ENCODE assay signal across 1 cellular context in the genomic region with DNA sequence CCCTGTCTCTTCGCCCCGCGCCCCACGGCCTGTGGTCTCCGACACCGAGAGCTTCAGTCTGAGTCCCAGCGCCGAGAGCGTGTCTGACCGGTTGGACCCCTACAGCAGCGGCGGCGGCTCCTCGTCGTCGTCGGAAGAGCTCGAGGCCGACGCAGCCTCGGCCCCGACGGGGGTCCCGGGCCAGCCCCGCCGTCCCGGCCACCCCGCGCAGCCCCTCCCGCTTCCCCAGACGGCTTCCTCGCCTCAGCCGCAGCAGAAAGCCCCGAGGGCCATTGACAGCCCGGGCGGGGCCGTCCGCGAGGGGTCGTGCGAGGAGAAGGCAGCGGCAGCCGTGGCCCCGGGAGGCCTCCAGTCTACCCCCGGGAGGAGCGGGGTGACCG.
TF ChIP-seq lines count a peak whose summit lies in the region.

No MANE protein-coding gene starts in this region.

TF ChIP-seq in HepG2, 621 proteins besides CTCF, POLR2A, EP300 and RAD21 (continued from another document):
- TF ChIP-seq, protein P1, sequence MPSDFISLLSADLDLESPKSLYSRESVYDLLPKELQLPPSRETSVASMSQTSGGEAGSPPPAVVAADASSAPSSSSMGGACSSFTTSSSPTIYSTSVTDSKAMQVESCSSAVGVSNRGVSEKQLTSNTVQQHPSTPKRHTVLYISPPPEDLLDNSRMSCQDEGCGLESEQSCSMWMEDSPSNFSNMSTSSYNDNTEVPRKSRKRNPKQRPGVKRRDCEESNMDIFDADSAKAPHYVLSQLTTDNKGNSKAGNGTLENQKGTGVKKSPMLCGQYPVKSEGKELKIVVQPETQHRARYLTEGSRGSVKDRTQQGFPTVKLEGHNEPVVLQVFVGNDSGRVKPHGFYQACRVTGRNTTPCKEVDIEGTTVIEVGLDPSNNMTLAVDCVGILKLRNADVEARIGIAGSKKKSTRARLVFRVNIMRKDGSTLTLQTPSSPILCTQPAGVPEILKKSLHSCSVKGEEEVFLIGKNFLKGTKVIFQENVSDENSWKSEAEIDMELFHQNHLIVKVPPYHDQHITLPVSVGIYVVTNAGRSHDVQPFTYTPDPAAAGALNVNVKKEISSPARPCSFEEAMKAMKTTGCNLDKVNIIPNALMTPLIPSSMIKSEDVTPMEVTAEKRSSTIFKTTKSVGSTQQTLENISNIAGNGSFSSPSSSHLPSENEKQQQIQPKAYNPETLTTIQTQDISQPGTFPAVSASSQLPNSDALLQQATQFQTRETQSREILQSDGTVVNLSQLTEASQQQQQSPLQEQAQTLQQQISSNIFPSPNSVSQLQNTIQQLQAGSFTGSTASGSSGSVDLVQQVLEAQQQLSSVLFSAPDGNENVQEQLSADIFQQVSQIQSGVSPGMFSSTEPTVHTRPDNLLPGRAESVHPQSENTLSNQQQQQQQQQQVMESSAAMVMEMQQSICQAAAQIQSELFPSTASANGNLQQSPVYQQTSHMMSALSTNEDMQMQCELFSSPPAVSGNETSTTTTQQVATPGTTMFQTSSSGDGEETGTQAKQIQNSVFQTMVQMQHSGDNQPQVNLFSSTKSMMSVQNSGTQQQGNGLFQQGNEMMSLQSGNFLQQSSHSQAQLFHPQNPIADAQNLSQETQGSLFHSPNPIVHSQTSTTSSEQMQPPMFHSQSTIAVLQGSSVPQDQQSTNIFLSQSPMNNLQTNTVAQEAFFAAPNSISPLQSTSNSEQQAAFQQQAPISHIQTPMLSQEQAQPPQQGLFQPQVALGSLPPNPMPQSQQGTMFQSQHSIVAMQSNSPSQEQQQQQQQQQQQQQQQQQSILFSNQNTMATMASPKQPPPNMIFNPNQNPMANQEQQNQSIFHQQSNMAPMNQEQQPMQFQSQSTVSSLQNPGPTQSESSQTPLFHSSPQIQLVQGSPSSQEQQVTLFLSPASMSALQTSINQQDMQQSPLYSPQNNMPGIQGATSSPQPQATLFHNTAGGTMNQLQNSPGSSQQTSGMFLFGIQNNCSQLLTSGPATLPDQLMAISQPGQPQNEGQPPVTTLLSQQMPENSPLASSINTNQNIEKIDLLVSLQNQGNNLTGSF (CRISPR knock-in tag; IDR thresholded peaks at IDR 0.05) = 0 out of 2 replicates have a peak, but pooled peaks have one; percentile 22
- TF ChIP-seq, protein P2, sequence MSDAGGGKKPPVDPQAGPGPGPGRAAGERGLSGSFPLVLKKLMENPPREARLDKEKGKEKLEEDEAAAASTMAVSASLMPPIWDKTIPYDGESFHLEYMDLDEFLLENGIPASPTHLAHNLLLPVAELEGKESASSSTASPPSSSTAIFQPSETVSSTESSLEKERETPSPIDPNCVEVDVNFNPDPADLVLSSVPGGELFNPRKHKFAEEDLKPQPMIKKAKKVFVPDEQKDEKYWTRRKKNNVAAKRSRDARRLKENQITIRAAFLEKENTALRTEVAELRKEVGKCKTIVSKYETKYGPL (CRISPR knock-in tag; IDR thresholded peaks at IDR 0.05) = no peak
- TF ChIP-seq SALL1 (CRISPR knock-in tag; IDR thresholded peaks at IDR 0.05) (peak; percentile 21; the same call in 1 of the 2 replicates), ASH2L (IDR thresholded peaks at IDR 0.05; ENCODE audit: insufficient read length, low read depth, low read length) (peak; percentile 63), MAZ (IDR thresholded peaks at IDR 0.05; ENCODE audit: borderline replicate concordance, low read depth, low read length) (no peak), MAZ (CRISPR knock-in tag; IDR thresholded peaks at IDR 0.05; ENCODE audit: low read depth) (0 out of 2 replicates have a peak, but pooled peaks have one; percentile 11), NCOR1 (IDR thresholded peaks at IDR 0.05; ENCODE audit: borderline replicate concordance, low read length) (no peak)
